ENCODE assay signal across 1 cellular context in genomic region chr1:80594013-80594412, GRCh38.
TF ChIP-seq lines count a peak whose summit lies in the region.

No MANE protein-coding gene starts in this region.

TF ChIP-seq in SK-N-SH, 30 proteins besides CTCF, POLR2A, EP300 and RAD21 (continued from another document):
- TF ChIP-seq YY1 (IDR thresholded peaks at IDR 0.05; ENCODE audit: low read depth) (no peak), USF1 (IDR thresholded peaks at IDR 0.05; ENCODE audit: borderline replicate concordance, low read depth) (no peak), TEAD4 (IDR thresholded peaks at IDR 0.05; ENCODE audit: borderline replicate concordance, insufficient read depth) (no peak), POLR2AphosphoS5 (IDR thresholded peaks at IDR 0.05; ENCODE audit: low read depth, low read length) (no peak), MEF2A (IDR thresholded peaks at IDR 0.05; ENCODE audit: borderline replicate concordance, low read depth) (no peak), FOXM1 (IDR thresholded peaks at IDR 0.05; ENCODE audit: low read depth) (no peak)
TF ChIP-seq in SK-N-SH: peak in this region for 0.
